ENCODE assay signal across 25 cellular contexts in the genomic region with DNA sequence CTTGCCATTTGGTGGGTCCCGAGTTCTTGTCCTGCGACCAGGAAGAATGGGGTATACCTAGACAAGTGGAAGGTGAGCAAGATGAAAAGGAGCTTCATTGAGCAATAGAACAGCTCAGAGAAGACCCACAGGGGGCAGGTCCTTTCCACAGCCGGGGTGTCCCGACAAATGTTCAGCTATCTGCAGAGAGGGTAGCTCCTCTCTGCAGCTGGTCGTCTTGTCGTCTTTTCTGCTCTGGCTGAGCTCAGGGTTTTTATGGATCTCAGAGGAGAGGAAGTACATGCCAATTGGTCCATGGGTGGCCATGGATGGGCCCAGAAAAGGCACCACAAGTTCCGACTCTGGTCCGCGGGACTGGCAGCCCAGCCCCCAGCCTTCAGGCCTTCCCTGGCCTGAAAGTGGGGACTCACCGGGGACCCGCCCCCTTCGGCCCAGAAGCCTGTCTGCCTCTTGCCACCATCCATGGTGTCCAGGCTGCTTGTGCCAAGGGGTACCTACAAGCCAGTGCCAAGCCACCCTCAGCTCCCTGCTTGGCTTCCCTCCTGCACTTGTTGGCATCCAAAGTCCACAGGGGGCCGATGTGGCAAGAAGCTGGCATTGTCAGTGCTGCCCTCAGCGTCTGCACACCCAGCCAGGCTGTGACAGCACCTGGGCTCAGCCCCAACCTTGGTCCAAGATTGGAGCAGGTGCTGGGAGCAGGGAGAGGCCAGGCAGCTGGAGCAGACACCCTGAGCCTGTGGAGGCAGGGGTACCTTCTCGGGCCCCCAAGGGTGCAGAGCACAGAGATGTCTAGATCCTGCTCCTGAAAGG.
DNase-seq lines count a peak whose midpoint lies in the region; ATAC-seq and TF ChIP-seq lines count a peak whose summit lies in the region.
"Had no signal": no experiment of that assay in that cellular context is flagged by ENCODE, and none has a peak within 500 bp of the region (broad histone marks: within the 10 kb centered on the region; RNA-seq: fewer than 3 reads in every experiment).

No MANE protein-coding gene starts in this region.

- no peaks in the 10 kb centered on the region for H3K27me3 Mint-ChIP-seq in natural killer cell (ENCODE audit: low read depth in 2 of 2)
- H3K27me3 Mint-ChIP-seq: stimulated activated naive CD8-positive, alpha-beta T cell treated with anti-CD3 and anti-CD28 coated beads, Interleukin-15, Interleukin-2, amounts not matched to agents 100 ng/mL and 50 ng/mL, for 24 hours had no signal

- H3K27ac Mint-ChIP-seq in natural killer cell = no peak overlapping the region
- H3K27ac Mint-ChIP-seq: stimulated activated naive CD8-positive, alpha-beta T cell treated with anti-CD3 and anti-CD28 coated beads, Interleukin-15, Interleukin-2, amounts not matched to agents 100 ng/mL and 50 ng/mL, for 24 hours; T-helper 17 cell had no signal

- no peaks in the 10 kb centered on the region for H3K4me1 Mint-ChIP-seq in natural killer cell
- H3K4me1 Mint-ChIP-seq: T-helper 17 cell had no signal

- H3K4me3 ChIP-seq in coronary artery = no peak overlapping the region
- no peak overlapping the region for H3K4me3 ChIP-seq in suprapubic skin
- H3K4me3 ChIP-seq: cardiac muscle cell, GM12878, lower lobe of right lung, SK-N-MC, tibial nerve had no signal

- H3K36me3 ChIP-seq in suprapubic skin = no peaks in the 10 kb centered on the region
- H3K36me3 ChIP-seq: cardiac muscle cell, lower lobe of right lung, neutrophil, tibial nerve had no signal

- peaks cover 15% of the 10 kb centered on the region for H3K27me3 ChIP-seq in suprapubic skin
- H3K27me3 ChIP-seq: cardiac muscle cell, neutrophil, tibial nerve had no signal

- H3K9me3 Mint-ChIP-seq in natural killer cell = no peaks in the 10 kb centered on the region
- H3K9me3 Mint-ChIP-seq: stimulated activated naive CD8-positive, alpha-beta T cell treated with anti-CD3 and anti-CD28 coated beads, Interleukin-15, Interleukin-2, amounts not matched to agents 100 ng/mL and 50 ng/mL, for 24 hours had no signal

- WGBS in suprapubic skin = 85% methylated on average over 10 of the region's 15 CpGs

- TF ChIP-seq CTCF in coronary artery (IDR thresholded peaks at IDR 0.05) (no peak), natural killer cell (IDR thresholded peaks at IDR 0.05) (no peak), suprapubic skin (IDR thresholded peaks at IDR 0.05) (no peak)

- H3K36me3 Mint-ChIP-seq in natural killer cell = no peaks in the 10 kb centered on the region

- no peak for TF ChIP-seq POLR2A in suprapubic skin (IDR thresholded peaks at IDR 0.05)

- H3K27ac ChIP-seq in coronary artery (no peak overlapping the region), suprapubic skin (no peak overlapping the region)
- H3K27ac ChIP-seq: cardiac muscle cell, KMS-11, lower lobe of right lung, neutrophil, SK-N-MC, tibial nerve had no signal

- H3K4me1 ChIP-seq in suprapubic skin = peaks cover 6% of the 10 kb centered on the region
- H3K4me1 ChIP-seq: lower lobe of right lung had no signal

- intact Hi-C loops in Right ventricle myocardium superior (cut with DNase I) (no loop called here), Right ventricle myocardium inferior (cut with DNase I) (no loop called here), natural killer cell (cut with micrococcal nuclease) (no loop called here)

- H3K9me3 ChIP-seq in suprapubic skin = no peaks in the 10 kb centered on the region
- H3K9me3 ChIP-seq: lower lobe of right lung, neutrophil, tibial nerve had no signal

- no peak for ATAC-seq in Right ventricle myocardium superior (ENCODE audit: poor library complexity)
- ATAC-seq in Right ventricle myocardium inferior = no peak
- ATAC-seq in natural killer cell = no peak
- no peak for ATAC-seq in HG03442 (IDR thresholded peaks at IDR 0.05; ENCODE audit: unreplicated experiment)
- ATAC-seq: GM12878, lower lobe of right lung, T-helper 17 cell had no signal

- no peak overlapping the region for H3K4me3 Mint-ChIP-seq in natural killer cell
- H3K4me3 Mint-ChIP-seq: stimulated activated naive CD8-positive, alpha-beta T cell treated with anti-CD3 and anti-CD28 coated beads, Interleukin-15, Interleukin-2, amounts not matched to agents 100 ng/mL and 50 ng/mL, for 24 hours; T-helper 17 cell had no signal

- peak; percentile 22 for DNase-seq in Right ventricle myocardium superior
- no peak for DNase-seq in Right ventricle myocardium inferior (ENCODE audit: missing footprints)
- DNase-seq in coronary artery (ENCODE audit: low spot score) = peak; percentile 53
- DNase-seq in natural killer cell = peak; percentile 14
- peak; percentile 53 to 57 for DNase-seq in suprapubic skin (ENCODE audit: low spot score in 2 of 2)
- DNase-seq in foreskin melanocyte = no peak
- no peak for DNase-seq in NCI-H1092 (lab: John Stamatoyannopoulos, UW)
- DNase-seq: activated CD4-positive, alpha-beta T cell treated with anti-CD3 and anti-CD28 coated beads for 48 hours; activated naive CD4-positive, alpha-beta T cell treated with anti-CD3 and anti-CD28 coated beads, Interleukin-2, amount 50 U/mL, for 16 hours; anterior cingulate cortex; dermis blood vessel endothelial cell; islet precursor cell; lower lobe of right lung; NCI-H1436 treated with DMSO at 0.1 percent for 48 hours; NCI-H510A; stimulated activated CD4-positive, alpha-beta T cell treated with anti-CD3 and anti-CD28 coated beads, Interleukin-4, amount 100 ng/mL, for 4 hours; T-helper 17 cell had no signal

- TF ChIP-seq EP300 in suprapubic skin (IDR thresholded peaks at IDR 0.05) = no peak

Comparison
In these comparisons a context has a peak if more than half of its experiments do, and no peak if none do; other contexts are left out.
1. DNase-seq: peak in Right ventricle myocardium superior (single experiment), coronary artery (single experiment), natural killer cell (single experiment) and suprapubic skin (2 of 2); none in Right ventricle myocardium inferior (single experiment), foreskin melanocyte (single experiment) and NCI-H1092 (single experiment).